ENCODE assay signal across 8 cellular contexts in genomic region chr1:48775817-48776399, GRCh38. TPM values are rescaled to one million over a fixed set of nuclear protein-coding genes. Genes with fewer than 3 reads are reported as not detected.
A peak's percentile ranks its signal among the peaks of the same experiment; 100 is the strongest.
DNase-seq lines count a peak whose midpoint lies in the region; ATAC-seq and TF ChIP-seq lines count a peak whose summit lies in the region.

No MANE protein-coding gene starts in this region.

- peaks cover 0 to 12% of the 10 kb centered on the region in 2 donors for H3K4me1 ChIP-seq in naive thymus-derived CD4-positive, alpha-beta T cell (ENCODE audit: control insufficient read depth in 2 of 2, insufficient read depth in 2 of 2, low read length in 2 of 2)

- peaks cover 13% of the 10 kb centered on the region for H3K4me1 Mint-ChIP-seq in chondrocyte (ENCODE audit: low read depth)
- H3K4me1 Mint-ChIP-seq in naive thymus-derived CD4-positive, alpha-beta T cell = peaks cover 29 to 70% (median 63%) of the 10 kb centered on the region in 7 donors

- intact Hi-C loops in naive thymus-derived CD4-positive, alpha-beta T cell (cut with micrococcal nuclease) = loop anchor here (2.0 to 5.0 kb wide), 3 partner anchors 303 to 1441 kb away; partner anchors contain the start of gene SPATA6 (in 2 of the 2)

- H3K9me3 ChIP-seq in naive thymus-derived CD4-positive, alpha-beta T cell (ENCODE audit: control insufficient read depth in 2 of 3, low read length in 3 of 3) = no peaks in the 10 kb centered on the region

- H3K27me3 Mint-ChIP-seq in chondrocyte (ENCODE audit: low read depth) = peaks cover 32% of the 10 kb centered on the region
- peaks cover 0 to 4% (median 0%) of the 10 kb centered on the region in 5 donors for H3K27me3 Mint-ChIP-seq in naive thymus-derived CD4-positive, alpha-beta T cell

- peak overlapping the region; percentile 77 for H3K27ac ChIP-seq in naive thymus-derived CD4-positive, alpha-beta T cell (ENCODE audit: low read depth, low read length)
- no peak overlapping the region for H3K27ac ChIP-seq in RWPE1

- H3K4me3 Mint-ChIP-seq in chondrocyte (ENCODE audit: unreplicated experiment) = peak overlapping the region; percentile 80
- H3K4me3 Mint-ChIP-seq in naive thymus-derived CD4-positive, alpha-beta T cell = peak overlapping the region; percentile 90 to 100 (median 95)

- no peaks in the 10 kb centered on the region for H3K36me3 Mint-ChIP-seq in chondrocyte (ENCODE audit: low read depth)
- peaks cover under 1 to 9% (median 7%) of the 10 kb centered on the region in 5 donors for H3K36me3 Mint-ChIP-seq in naive thymus-derived CD4-positive, alpha-beta T cell

- H3K9me3 Mint-ChIP-seq in chondrocyte (ENCODE audit: low read depth) = no peaks in the 10 kb centered on the region
- H3K9me3 Mint-ChIP-seq in naive thymus-derived CD4-positive, alpha-beta T cell = peaks cover 0 to 2% (median 0%) of the 10 kb centered on the region in 11 donors

- TF ChIP-seq CTCF in AG04449 (IDR thresholded peaks at IDR 0.05; ENCODE audit: insufficient read depth, low read length, missing control alignments) (no peak), chondrocyte (IDR thresholded peaks at IDR 0.05) (no peak), RWPE1 (conservative IDR thresholded peaks at IDR 0.05; ENCODE audit: low read depth) (no peak)

- H3K27ac Mint-ChIP-seq in chondrocyte (ENCODE audit: unreplicated experiment) = peak overlapping the region; percentile 18
- peak overlapping the region; percentile 85 to 98 (median 94) for H3K27ac Mint-ChIP-seq in naive thymus-derived CD4-positive, alpha-beta T cell

- no peak for DNase-seq in AG04449 (ENCODE audit: low read depth, low spot score)
- no peak for DNase-seq in H7
- DNase-seq in chondrocyte (ENCODE audit: low spot score) = no peak
- DNase-seq in naive thymus-derived CD4-positive, alpha-beta T cell = peak in 2 of 9 donors; percentile 2 to 6
- DNase-seq in SIG-M5 treated with dmso at 0.1 percent for 504 hours (lab: John Stamatoyannopoulos, UW; ENCODE audit: unreplicated experiment) = no peak
- no peak for DNase-seq in RWPE1 (ENCODE audit: low spot score)
- no peak for DNase-seq in NCI-H128 (lab: John Stamatoyannopoulos, UW; ENCODE audit: unreplicated experiment)

- peaks cover 10% of the 10 kb centered on the region for H3K27me3 ChIP-seq in H7 (ENCODE audit: control insufficient read depth, insufficient read depth, low read length)
- no peaks in the 10 kb centered on the region for H3K27me3 ChIP-seq in naive thymus-derived CD4-positive, alpha-beta T cell (ENCODE audit: control insufficient read depth in 2 of 2, insufficient read depth in 2 of 2, low read length in 2 of 2)

- CTCF ChIA-PET in AG04449 (lab: Yijun Ruan, JAX) (no interaction called here), RWPE1 (lab: Yijun Ruan, JAX) (no interaction called here)
- CTCF ChIA-PET in naive thymus-derived CD4-positive, alpha-beta T cell (lab: Charles Lee) = no interaction called here

- peak; percentile 8 for ATAC-seq in naive thymus-derived CD4-positive, alpha-beta T cell
- ATAC-seq in HG02981 (IDR thresholded peaks at IDR 0.05; ENCODE audit: unreplicated experiment) = no peak

- POLR2A ChIA-PET in AG04449 (lab: Yijun Ruan, JAX) = no interaction called here
- POLR2A ChIA-PET in naive thymus-derived CD4-positive, alpha-beta T cell (lab: Charles Lee) = no interaction called here
- POLR2A ChIA-PET in RWPE1 (lab: Yijun Ruan, JAX; ENCODE audit: low non-redundant PET) = no interaction called here

- H3K4me3 ChIP-seq in AG04449 (ENCODE audit: low read depth, low read length) = peak overlapping the region; percentile 66
- peak overlapping the region; percentile 83 for H3K4me3 ChIP-seq in H7 (ENCODE audit: insufficient read depth, low read depth, low read length)
- peak overlapping the region; percentile 83 for H3K4me3 ChIP-seq in naive thymus-derived CD4-positive, alpha-beta T cell (ENCODE audit: low read length)

- H3K36me3 ChIP-seq in H7 (replicated peaks; ENCODE audit: control insufficient read depth, insufficient read depth, low read length) = no peaks in the 10 kb centered on the region
- peaks cover 0 to 6% (median 0%) of the 10 kb centered on the region in 3 experiments for H3K36me3 ChIP-seq in naive thymus-derived CD4-positive, alpha-beta T cell (ENCODE audit: control insufficient read depth in 2 of 3, insufficient read depth in 3 of 3, low read length in 3 of 3)

RNA-seq across cellular contexts. Expression of gene BEND5, which starts 0.8 kb away (rescaled TPM):
- 13.1 and 19.0 TPM in 2 replicates for total RNA-seq in H7 (2014; rRNA removed; shearing (Covaris generic))
- 1.5 to 4.2 TPM (median 2.2 TPM) in 3 replicates for total RNA-seq in chondrocyte
- total RNA-seq in naive thymus-derived CD4-positive, alpha-beta T cell = 10 to 100 TPM in 2 of 5 experiments, 1 to 10 TPM in 3; 5.6 to 12.6 (median 9.9) TPM
- polyA plus RNA-seq in naive thymus-derived CD4-positive, alpha-beta T cell = 1 to 10 TPM; 3.6 to 8.4 TPM
